In genomic region chr18:616380-616995, GRCh38 we compare ENCODE assay signal across 9 cellular contexts. TPM values are rescaled to one million over a fixed set of nuclear protein-coding genes. Genes with fewer than 3 reads are reported as not detected.
DNase-seq lines count a peak whose midpoint lies in the region; ATAC-seq, FAIRE-seq and TF ChIP-seq lines count a peak whose summit lies in the region.
"Had no signal": no experiment of that assay in that cellular context is flagged by ENCODE, and none has a peak within 500 bp of the region (broad histone marks: within the 10 kb centered on the region; RNA-seq: fewer than 3 reads in every experiment).

No MANE protein-coding gene starts in this region.

- H2AFZ ChIP-seq in GM12878 (ENCODE audit: control insufficient read depth, low read depth, low read length): no peak overlapping the region

- intact Hi-C loops in GM12878 (cut with micrococcal nuclease; ENCODE audit: unreplicated experiment) (loop anchor here (5.0 kb wide), 3 partner anchors 119 to 349 kb away; partner anchors contain the start of gene THOC1), uterus (cut with DNase I; ENCODE audit: low total_unique reads) (loop anchor here (5.0 kb wide), 1 partner anchor 329 kb away; no protein-coding TSS in a partner anchor), lower leg skin (cut with DNase I; ENCODE audit: low total_unique reads) (loop anchor here (5.0 to 10.0 kb wide), 2 partner anchors 221 to 322 kb away; no protein-coding TSS in a partner anchor)

- FAIRE-seq in GM12878 (lab: Jason Lieb, UNC): peak; percentile 71

- DNase-seq in AG09319 (ENCODE audit: extremely low read depth, low read depth) (peak; percentile 27), NCI-H2227 treated with DMSO at 0.1 percent for 48 hours (lab: John Stamatoyannopoulos, UW) (peak; percentile 26), GM12878 (ENCODE audit: low read depth, low spot score) (no peak), kidney epithelial cell (ENCODE audit: low read depth) (no peak), uterus (no peak), lower leg skin (ENCODE audit: low spot score in 2 of 2) (no peak)

- SMC1A ChIA-PET in GM12878 (lab: Charles Lee; ENCODE audit: uncharacterized antibody, unreplicated experiment): interaction anchor here (1.4 to 2.9 kb wide), 4 partner anchors 8 to 457 kb away, joined by 3 to 17 read pairs (median 6); no protein-coding TSS in a partner anchor

- no peak overlapping the region for H3K9ac ChIP-seq in GM12878 (ENCODE audit: control insufficient read depth, insufficient read depth, low read length)

- RAD21 ChIA-PET in GM12878 (lab: Charles Lee; ENCODE audit: unreplicated experiment): interaction anchor here (0.7 to 1.9 kb wide), 6 partner anchors 92 to 354 kb away, joined by 3 to 10 read pairs (median 4); no protein-coding TSS in a partner anchor

- H3K36me3 ChIP-seq in GM12878 (ENCODE audit: control insufficient read depth in 2 of 2, insufficient read depth in 2 of 2, low read length in 1 of 2) (no peaks in the 10 kb centered on the region), kidney epithelial cell (ENCODE audit: control insufficient read depth, insufficient read depth, low read length) (no peaks in the 10 kb centered on the region), uterus (no peaks in the 10 kb centered on the region)
- H3K36me3 ChIP-seq: HAP-1 had no signal

- no peak overlapping the region for H3K27ac ChIP-seq in GM12878 (ENCODE audit: control insufficient read depth, insufficient read depth)
- H3K27ac ChIP-seq in uterus: no peak overlapping the region

- 13% methylated on average over 4 of the region's 4 CpGs for WGBS in GM12878 (ENCODE audit: insufficient coverage, insufficient replicate concordance, low lambda C conversion rate, missing lambda C conversion rate)
- 33 to 39% methylated on average over 4 of the region's 4 CpGs for WGBS in lower leg skin, 2 donors

- TF ChIP-seq RAD21 in GM12878 (IDR thresholded peaks at IDR 0.05; ENCODE audit: insufficient read depth, low read depth, low read length): peak; percentile 79

- no peak overlapping the region for H3K4me2 ChIP-seq in GM12878 (ENCODE audit: control insufficient read depth, insufficient read depth)

- H3K9me3 ChIP-seq in GM12878 (replicated peaks; ENCODE audit: control insufficient read depth, insufficient read depth, low read length) (no peaks in the 10 kb centered on the region), uterus (no peaks in the 10 kb centered on the region)
- H3K9me3 ChIP-seq: HAP-1 had no signal

- POLR2A ChIA-PET in GM12878 (lab: Charles Lee): no interaction called here

- no peak for TF ChIP-seq POLR2A in GM12878 (IDR thresholded peaks at IDR 0.05; ENCODE audit: low read depth, low read length)
- TF ChIP-seq POLR2A in uterus (IDR thresholded peaks at IDR 0.05): no peak
- TF ChIP-seq POLR2A in lower leg skin (IDR thresholded peaks at IDR 0.05): no peak

- no peaks in the 10 kb centered on the region for H3K79me2 ChIP-seq in GM12878 (ENCODE audit: control insufficient read depth, insufficient read depth, low read length)

- peak; percentile 68 for TF ChIP-seq CTCF in AG09319 (IDR thresholded peaks at IDR 0.05; ENCODE audit: low read depth, low read length)
- peak; percentile 49 to 58 (median 52); a peak in 5 of 6 replicates for TF ChIP-seq CTCF in GM12878 (IDR thresholded peaks at IDR 0.05 in 2 of 3, conservative IDR thresholded peaks at IDR 0.05 in 1 of 3; ENCODE audit: control insufficient read depth in 2 of 3, extremely low read depth in 1 of 3, insufficient read depth in 1 of 3, low read depth in 3 of 3, low read length in 3 of 3)
- TF ChIP-seq CTCF in kidney epithelial cell (IDR thresholded peaks at IDR 0.05; ENCODE audit: insufficient read depth, low read length, poor library complexity, severe bottlenecking): peak; percentile 63
- TF ChIP-seq CTCF in uterus (IDR thresholded peaks at IDR 0.05): peak; percentile 65 to 84 (median 68)
- TF ChIP-seq CTCF in lower leg skin (IDR thresholded peaks at IDR 0.05): no peak

- no peaks in the 10 kb centered on the region for H3K4me1 ChIP-seq in GM12878 (ENCODE audit: control insufficient read depth, insufficient read depth, low read length)
- H3K4me1 ChIP-seq in uterus: no peaks in the 10 kb centered on the region
- H3K4me1 ChIP-seq: HAP-1 had no signal

- no TSS peak for BruUV-seq in GM12878 (replicated peaks; lab: Mats Ljungman, UMichigan)

- ATAC-seq in GM18517 (IDR thresholded peaks at IDR 0.05; ENCODE audit: unreplicated experiment) (peak; percentile 60), GM12878 (peak; percentile 72), HG03439 (IDR thresholded peaks at IDR 0.05; ENCODE audit: unreplicated experiment) (no peak)

- CTCF ChIA-PET in GM12878 (lab: Yijun Ruan, JAX): interaction anchor here (1.0 to 2.5 kb wide), 8 partner anchors 9 to 354 kb away, joined by 3 to 13 read pairs (median 4); no protein-coding TSS in a partner anchor

- no peak overlapping the region for H3K4me3 ChIP-seq in GM12878
- no peak overlapping the region for H3K4me3 ChIP-seq in kidney epithelial cell (ENCODE audit: low read depth, low read length)
- no peak overlapping the region for H3K4me3 ChIP-seq in uterus
- H3K4me3 ChIP-seq in lower leg skin (ENCODE audit: low read depth, poor library complexity, severe bottlenecking): no peak overlapping the region
- H3K4me3 ChIP-seq: HAP-1 had no signal

- no peak for TF ChIP-seq EP300 in GM12878 (IDR thresholded peaks at IDR 0.05; ENCODE audit: borderline replicate concordance in 1 of 2, control insufficient read depth in 1 of 2, low read depth in 2 of 2, low read length in 2 of 2)

- in situ Hi-C loops in GM12878 (cut with MboI): loop anchor here (10.0 kb wide), 1 partner anchor 332 kb away; no protein-coding TSS in a partner anchor

- H3K27me3 ChIP-seq in GM12878 (replicated peaks in 1 of 2; ENCODE audit: control insufficient read depth in 2 of 2, insufficient read depth in 2 of 2, low read length in 1 of 2) (no peaks in the 10 kb centered on the region), kidney epithelial cell (ENCODE audit: control insufficient read depth, insufficient read depth, low read length) (no peaks in the 10 kb centered on the region), uterus (no peaks in the 10 kb centered on the region)

- H4K20me1 ChIP-seq in GM12878 (ENCODE audit: control insufficient read depth, insufficient read depth): no peaks in the 10 kb centered on the region

RNA-seq across cellular contexts. Expression of gene CLUL1, which starts 19.7 kb away (rescaled TPM):
- not detected in 2 replicates for total RNA-seq in GM12878 (2013; cell fraction: nucleolus; rRNA removed)
- not detected in 2 replicates for total RNA-seq in GM12878 (2014; rRNA removed)
- not detected in 2 replicates for total RNA-seq in GM12878 (2014; rRNA removed; fragmentation: Illumina TruSeq; extraction: Trizol)
- total RNA-seq in GM12878 (2021): not detected in 2 replicates
- polyA plus RNA-seq in GM12878 (2011; ENCODE audit: low read depth): not detected
- 0.19 TPM in 1 of 2 replicates, not detected in the other for polyA plus RNA-seq in GM12878 (2011; rRNA removed)
- not detected in 2 replicates for polyA plus RNA-seq in GM12878 (2011; cell fraction: cytosol; rRNA removed)
- not detected in 2 replicates for polyA plus RNA-seq in GM12878 (2011; cell fraction: nucleus; rRNA removed)
- polyA plus RNA-seq in GM12878 (2012): 0.06 TPM in 1 of 2 replicates, not detected in the other
- not detected in 2 replicates for polyA plus RNA-seq in GM12878 (2014; fragmentation: Illumina TruSeq; extraction: Trizol)
- under 1 TPM in 1 of 2 experiments, not detected in 1; 0.31 TPM for polyA plus RNA-seq in GM12878 (2014; fragmentation: Nextera tagmentation; extraction: Ambion mirVana)
- not detected in 2 replicates for polyA plus RNA-seq in GM12878 (2014; rRNA removed)
- not detected for polyA plus RNA-seq in GM12878 (2016; fragmentation: Nextera tagmentation; extraction: Ambion mirVana)
- not detected in 2 replicates for polyA minus RNA-seq in GM12878 (2011; rRNA and poly(A)+ RNA removed)
- polyA minus RNA-seq in GM12878 (2011; cell fraction: cytosol; rRNA and poly(A)+ RNA removed): not detected in 2 replicates
- not detected in 2 replicates for polyA minus RNA-seq in GM12878 (2011; cell fraction: nucleus; rRNA and poly(A)+ RNA removed)
- total RNA-seq in kidney epithelial cell: 0.07 and 0.21 TPM in 2 replicates
- total RNA-seq in uterus: 10 to 100 TPM in 1 of 4 donors, under 1 TPM in 1, not detected in 2; 0.21 to 25.6 TPM
- 1 to 10 TPM in 1 of 4 donors, under 1 TPM in 1, not detected in 2; 0.32 to 5.0 TPM for total RNA-seq in lower leg skin

RNA-seq across cellular contexts. Expression of gene CETN1, which starts 36.3 kb away (rescaled TPM):
- total RNA-seq in GM12878 (2013; cell fraction: nucleolus; rRNA removed): not detected in 2 replicates
- not detected in 2 replicates for total RNA-seq in GM12878 (2014; rRNA removed)
- not detected in 2 replicates for total RNA-seq in GM12878 (2014; rRNA removed; fragmentation: Illumina TruSeq; extraction: Trizol)
- not detected in 2 replicates for total RNA-seq in GM12878 (2021)
- polyA plus RNA-seq in GM12878 (2011; ENCODE audit: low read depth): not detected
- not detected in 2 replicates for polyA plus RNA-seq in GM12878 (2011; rRNA removed)
- not detected in 2 replicates for polyA plus RNA-seq in GM12878 (2011; cell fraction: cytosol; rRNA removed)
- polyA plus RNA-seq in GM12878 (2011; cell fraction: nucleus; rRNA removed): not detected in 2 replicates
- polyA plus RNA-seq in GM12878 (2012): not detected in 2 replicates
- not detected in 2 replicates for polyA plus RNA-seq in GM12878 (2014; fragmentation: Illumina TruSeq; extraction: Trizol)
- not detected for polyA plus RNA-seq in GM12878 (2014; fragmentation: Nextera tagmentation; extraction: Ambion mirVana)
- not detected in 2 replicates for polyA plus RNA-seq in GM12878 (2014; rRNA removed)
- not detected for polyA plus RNA-seq in GM12878 (2016; fragmentation: Nextera tagmentation; extraction: Ambion mirVana)
- polyA minus RNA-seq in GM12878 (2011; rRNA and poly(A)+ RNA removed): not detected in 2 replicates
- not detected in 2 replicates for polyA minus RNA-seq in GM12878 (2011; cell fraction: cytosol; rRNA and poly(A)+ RNA removed)
- not detected in 2 replicates for polyA minus RNA-seq in GM12878 (2011; cell fraction: nucleus; rRNA and poly(A)+ RNA removed)
- not detected in 2 replicates for total RNA-seq in kidney epithelial cell
- total RNA-seq in uterus: not detected
- not detected for total RNA-seq in lower leg skin

RNA-seq across cellular contexts. Expression of gene TYMS, which starts 41.0 kb away (rescaled TPM):
- total RNA-seq in GM12878 (2013; cell fraction: nucleolus; rRNA removed): 16.5 and 22.8 TPM in 2 replicates
- total RNA-seq in GM12878 (2014; rRNA removed): 65.8 and 74.4 TPM in 2 replicates
- 34.8 and 38.6 TPM in 2 replicates for total RNA-seq in GM12878 (2014; rRNA removed; fragmentation: Illumina TruSeq; extraction: Trizol)
- 219 and 224 TPM in 2 replicates for total RNA-seq in GM12878 (2021)
- 146 TPM for polyA plus RNA-seq in GM12878 (2011; ENCODE audit: low read depth)
- polyA plus RNA-seq in GM12878 (2011; rRNA removed): 221 and 263 TPM in 2 replicates
- polyA plus RNA-seq in GM12878 (2011; cell fraction: cytosol; rRNA removed): 355 and 416 TPM in 2 replicates
- polyA plus RNA-seq in GM12878 (2011; cell fraction: nucleus; rRNA removed): 161 and 172 TPM in 2 replicates
- polyA plus RNA-seq in GM12878 (2012): 162 and 194 TPM in 2 replicates
- polyA plus RNA-seq in GM12878 (2014; fragmentation: Illumina TruSeq; extraction: Trizol): 250 and 297 TPM in 2 replicates
- 100 to 1,000 TPM; 157 to 197 TPM for polyA plus RNA-seq in GM12878 (2014; fragmentation: Nextera tagmentation; extraction: Ambion mirVana)
- polyA plus RNA-seq in GM12878 (2014; rRNA removed): 200 and 218 TPM in 2 replicates
- 100 to 1,000 TPM; 516 to 524 TPM for polyA plus RNA-seq in GM12878 (2016; fragmentation: Nextera tagmentation; extraction: Ambion mirVana)
- 294 and 415 TPM in 2 replicates for polyA minus RNA-seq in GM12878 (2011; rRNA and poly(A)+ RNA removed)
- polyA minus RNA-seq in GM12878 (2011; cell fraction: cytosol; rRNA and poly(A)+ RNA removed): 127 and 151 TPM in 2 replicates
- polyA minus RNA-seq in GM12878 (2011; cell fraction: nucleus; rRNA and poly(A)+ RNA removed): 39.3 and 69.0 TPM in 2 replicates
- total RNA-seq in kidney epithelial cell: 22.1 and 22.7 TPM in 2 replicates
- total RNA-seq in uterus: 10 to 100 TPM in 1 of 4 donors, 1 to 10 TPM in 1, under 1 TPM in 1, not detected in 1; 0.26 to 28.6 (median 4.8) TPM
- total RNA-seq in lower leg skin: 1 to 10 TPM in 3 of 4 donors, under 1 TPM in 1; 0.57 to 9.9 (median 2.5) TPM

Comparison
In these comparisons a context has a peak if more than half of its experiments do, and no peak if none do; other contexts are left out.
1. DNase-seq: peak in AG09319 (single experiment) and NCI-H2227 treated with DMSO at 0.1 percent for 48 hours (single experiment); none in GM12878 (single experiment), kidney epithelial cell (single experiment), uterus (0 of 2) and lower leg skin (0 of 2).
2. CTCF ChIP-seq: peak in AG09319 (single experiment), GM12878 (3 of 3), kidney epithelial cell (single experiment) and uterus (4 of 4); none in lower leg skin (0 of 3).